26 cellular contexts compared by ENCODE assay signal in genomic region chr5:2329741-2330140, GRCh38.
"Had no signal": no experiment of that assay in that cellular context is flagged by ENCODE, and none has a peak within 500 bp of the region (broad histone marks: within the 10 kb centered on the region; RNA-seq: fewer than 3 reads in every experiment).

No MANE protein-coding gene starts in this region.

- H3K27me3 ChIP-seq: colonic mucosa, foreskin keratinocyte, heart left ventricle, hepatocyte had no signal

- H3K4me3 Mint-ChIP-seq: immature natural killer cell, mesothelial cell of epicardium, naive B cell had no signal

- FAIRE-seq: endothelial cell of umbilical vein, frontal cortex, kidney had no signal

- ATAC-seq: foreskin keratinocyte, gastroesophageal sphincter, heart left ventricle, left colon, left lobe of liver, left ventricle myocardium superior, lower lobe of right lung, mucosa of descending colon had no signal

- H3K27ac ChIP-seq: colonic mucosa, dorsolateral prefrontal cortex, esophagus squamous epithelium, foreskin keratinocyte, gastroesophageal sphincter, heart left ventricle, hepatocyte, lower lobe of right lung had no signal

- H3K9me3 Mint-ChIP-seq: mesothelial cell of epicardium had no signal

- H3K27ac Mint-ChIP-seq: immature natural killer cell, mesothelial cell of epicardium, naive B cell had no signal

- H3K4me1 Mint-ChIP-seq: immature natural killer cell, naive B cell had no signal

- H3K36me3 ChIP-seq: colonic mucosa, esophagus squamous epithelium, gastroesophageal sphincter, heart left ventricle, lower lobe of right lung had no signal

- DNase-seq: cerebellar nuclear complex; colonic mucosa; dermis blood vessel endothelial cell; dorsolateral prefrontal cortex; effector CD4-positive, alpha-beta T cell; effector memory CD4-positive, alpha-beta T cell; esophagus squamous epithelium; foreskin keratinocyte; heart left ventricle; hypothalamus; immature natural killer cell; islet precursor cell; kidney; kidney glomerular epithelial cell; left colon; left ventricle myocardium superior; lower lobe of right lung; mesenchymal stem cell; mucosa of descending colon; naive B cell had no signal

- H3K9me3 ChIP-seq: colonic mucosa, esophagus squamous epithelium, gastroesophageal sphincter, heart left ventricle, lower lobe of right lung had no signal

- H3K79me2 ChIP-seq: hepatocyte had no signal

- H3K4me2 ChIP-seq: hepatocyte had no signal

- H3K36me3 Mint-ChIP-seq: immature natural killer cell, mesothelial cell of epicardium, naive B cell had no signal

- H3K4me3 ChIP-seq: colonic mucosa, dorsolateral prefrontal cortex, esophagus squamous epithelium, gastroesophageal sphincter, heart left ventricle, hepatocyte, lower lobe of right lung, mucosa of descending colon had no signal

- H3K4me1 ChIP-seq: colonic mucosa, esophagus squamous epithelium, foreskin keratinocyte, gastroesophageal sphincter, heart left ventricle, lower lobe of right lung had no signal

- H2AFZ ChIP-seq: hepatocyte had no signal
